In genomic region chr2:205682239-205683021, GRCh38 we compare ENCODE assay signal across 1 cellular context.
TF ChIP-seq lines count a peak whose summit lies in the region.

TSS of gene NRP2 (plus strand) at chr2:205682501. CDS start at chr2:205683291, 790 bp downstream.

TF ChIP-seq in HepG2, 621 proteins besides CTCF, POLR2A, EP300 and RAD21 (continued from another document and continues in another):
- TF ChIP-seq HNF1A (IDR thresholded peaks at IDR 0.05; ENCODE audit: low read depth) (no peak), HNF1A (CRISPR knock-in tag; IDR thresholded peaks at IDR 0.05; ENCODE audit: borderline replicate concordance) (peak; percentile 38; the same call in 1 of the 2 replicates), ONECUT2 (CRISPR knock-in tag; IDR thresholded peaks at IDR 0.05) (no peak), BRCA1 (CRISPR knock-in tag; IDR thresholded peaks at IDR 0.05) (0 out of 2 replicates have a peak, but pooled peaks have one; percentile 76), ZNF782 (CRISPR knock-in tag; IDR thresholded peaks at IDR 0.05; ENCODE audit: borderline replicate concordance) (peak; percentile 49; the same call in 1 of the 2 replicates), ZNF761 (CRISPR knock-in tag; conservative IDR thresholded peaks at IDR 0.05) (peak; percentile 89; the same call in 1 of the 2 replicates), BRF2 (CRISPR knock-in tag; IDR thresholded peaks at IDR 0.05) (no peak), GFI1 (CRISPR knock-in tag; IDR thresholded peaks at IDR 0.05; ENCODE audit: borderline replicate concordance) (0 out of 2 replicates have a peak, but pooled peaks have one; percentile 8), USF2 (IDR thresholded peaks at IDR 0.05; ENCODE audit: low read depth, low read length) (no peak), USF2 (CRISPR knock-in tag; IDR thresholded peaks at IDR 0.05; ENCODE audit: borderline replicate concordance) (no peak), KMT2A (CRISPR knock-in tag; IDR thresholded peaks at IDR 0.05) (no peak), ATF7-NPFF (CRISPR knock-in tag; IDR thresholded peaks at IDR 0.05; ENCODE audit: low read depth) (0 out of 2 replicates have a peak, but pooled peaks have one; percentile 64), PCBP2 (optimal IDR thresholded peaks at IDR 0.05; ENCODE audit: low read depth, low read length, poor library complexity, severe bottlenecking) (no peak), ZNF607 (CRISPR knock-in tag; IDR thresholded peaks at IDR 0.05; ENCODE audit: borderline replicate concordance) (0 out of 2 replicates have a peak, but pooled peaks have one; percentile 30), MTF1 (CRISPR knock-in tag; IDR thresholded peaks at IDR 0.05) (no peak), MXD4 (CRISPR knock-in tag; IDR thresholded peaks at IDR 0.05) (0 out of 2 replicates have a peak, but pooled peaks have one; percentile 29), KLF15 (CRISPR knock-in tag; IDR thresholded peaks at IDR 0.05; ENCODE audit: borderline replicate concordance) (no peak), PHF21A (CRISPR knock-in tag; IDR thresholded peaks at IDR 0.05) (peak; percentile 31; the same call in 1 of the 2 replicates), HBP1 (CRISPR knock-in tag; IDR thresholded peaks at IDR 0.05; ENCODE audit: low read depth) (no peak), ZNF776 (CRISPR knock-in tag; IDR thresholded peaks at IDR 0.05) (peak; percentile 94; the same call in 1 of the 2 replicates), ZNF563 (CRISPR knock-in tag; IDR thresholded peaks at IDR 0.05) (0 out of 2 replicates have a peak, but pooled peaks have one; percentile 25), ZNF639 (CRISPR knock-in tag; conservative IDR thresholded peaks at IDR 0.05) (no peak), KDM2A (CRISPR knock-in tag; IDR thresholded peaks at IDR 0.05; ENCODE audit: borderline replicate concordance, low read depth) (peak; percentile 55; the same call in 1 of the 2 replicates), CBX1 (IDR thresholded peaks at IDR 0.05; ENCODE audit: low read depth) (no peak), MXD1 (CRISPR knock-in tag; IDR thresholded peaks at IDR 0.05) (0 out of 2 replicates have a peak, but pooled peaks have one; percentile 49), E2F2 (CRISPR knock-in tag; IDR thresholded peaks at IDR 0.05; ENCODE audit: borderline replicate concordance) (0 out of 2 replicates have a peak, but pooled peaks have one; percentile 34), ZHX2 (IDR thresholded peaks at IDR 0.05; ENCODE audit: low read depth) (no peak), ZHX2 (CRISPR knock-in tag; IDR thresholded peaks at IDR 0.05; ENCODE audit: borderline replicate concordance) (peak; percentile 82; the same call in 1 of the 2 replicates), HMGXB4 (CRISPR knock-in tag; IDR thresholded peaks at IDR 0.05; ENCODE audit: borderline replicate concordance in 1 of 2, low read depth in 1 of 2) (peak in 1 of 2 experiments; percentile 47; a peak in 1 of 4 replicates), ATF2 (CRISPR knock-in tag; IDR thresholded peaks at IDR 0.05) (0 out of 2 replicates have a peak, but pooled peaks have one; percentile 19), ZNF768 (CRISPR knock-in tag; IDR thresholded peaks at IDR 0.05) (peak; percentile 26; the same call in 1 of the 2 replicates), SMAD3 (CRISPR knock-in tag; IDR thresholded peaks at IDR 0.05) (0 out of 2 replicates have a peak, but pooled peaks have one; percentile 24), STAG1 (CRISPR knock-in tag; IDR thresholded peaks at IDR 0.05) (peak; percentile 7; the same call in 1 of the 2 replicates), MEIS1 (CRISPR knock-in tag; IDR thresholded peaks at IDR 0.05; ENCODE audit: borderline replicate concordance) (peak; percentile 44; the same call in 1 of the 2 replicates)
